In genomic region chr14:55129428-55130193, GRCh38 we compare ENCODE assay signal across 8 cellular contexts. TPM values are rescaled to one million over a fixed set of nuclear protein-coding genes. Genes with fewer than 3 reads are reported as not detected.
DNase-seq lines count a peak whose midpoint lies in the region; ATAC-seq and TF ChIP-seq lines count a peak whose summit lies in the region.

No MANE protein-coding gene starts in this region.

- DNase-seq in HuH-7 (ENCODE audit: low spot score) = peak; percentile 57
- DNase-seq in activated CD4-positive, alpha-beta T cell treated with anti-CD3 and anti-CD28 coated beads, Interleukin-2, amount 50 U/mL, for 24 hours (ENCODE audit: low read depth in 1 of 2, low spot score in 1 of 2) = peak; percentile 20 to 32
- peak; percentile 60 for DNase-seq in mesendoderm
- DNase-seq in stimulated activated CD8-positive, alpha-beta memory T cell treated with anti-CD3 and anti-CD28 coated beads, Interleukin-7, amount 100 ng/mL, for 1 hour (ENCODE audit: low read depth in 2 of 2) = peak; percentile 23 to 25
- DNase-seq in MV-4-11 (lab: John Stamatoyannopoulos, UW) = no peak

- no peak overlapping the region for H2BK5ac ChIP-seq in mesendoderm (ENCODE audit: low read length)

- H2AK5ac ChIP-seq in mesendoderm (ENCODE audit: low read length) = no peak overlapping the region

- H3K4me2 ChIP-seq in DOHH2 (ENCODE audit: low read length) (peak overlapping the region; percentile 57), mesendoderm (ENCODE audit: low read length) (peak overlapping the region; percentile 84)

- peak overlapping the region; percentile 45; the same call in 1 of the 2 replicates for H3K4me3 ChIP-seq in DOHH2 (ENCODE audit: low read length)
- H3K4me3 ChIP-seq in ectodermal cell (ENCODE audit: insufficient read depth, low read depth, low read length) = peak overlapping the region; percentile 44
- H3K4me3 ChIP-seq in mesendoderm (ENCODE audit: low read length) = peak overlapping the region; percentile 43

- H3K56ac ChIP-seq in mesendoderm (ENCODE audit: low read length) = peak overlapping the region; percentile 86

- peak; percentile 62 for ATAC-seq in GM21528 (IDR thresholded peaks at IDR 0.05; ENCODE audit: low FRiP score, unreplicated experiment)

- no peak overlapping the region for H3K4ac ChIP-seq in mesendoderm (ENCODE audit: low read depth, low read length)

- H4K8ac ChIP-seq in mesendoderm (ENCODE audit: low read depth, low read length) = no peak overlapping the region

- no peaks in the 10 kb centered on the region for H3K36me3 ChIP-seq in DOHH2 (ENCODE audit: control insufficient read depth, low read length)
- no peaks in the 10 kb centered on the region for H3K36me3 ChIP-seq in ectodermal cell (ENCODE audit: control insufficient read depth, insufficient read depth, low read length)
- no peaks in the 10 kb centered on the region for H3K36me3 ChIP-seq in mesendoderm (ENCODE audit: control insufficient read depth, insufficient read depth, low read length)

- H2BK15ac ChIP-seq in mesendoderm (replicated peaks; ENCODE audit: low read depth) = no peak overlapping the region

- 2% methylated on average over 53 of the region's 53 CpGs for WGBS in ectodermal cell, 2 experiments
- WGBS in mesendoderm (ENCODE audit: extremely low coverage, insufficient coverage, low lambda C conversion rate) = no CpG with 5 or more reads among the region's 53 CpGs

- no peaks in the 10 kb centered on the region for H4K20me1 ChIP-seq in DOHH2 (ENCODE audit: control insufficient read depth, insufficient read depth, low read depth, low read length)

- no peaks in the 10 kb centered on the region for H3K79me1 ChIP-seq in mesendoderm (ENCODE audit: low read length)

- no peak overlapping the region for H4K5ac ChIP-seq in mesendoderm (ENCODE audit: low read length)

- no peaks in the 10 kb centered on the region for H3K79me2 ChIP-seq in DOHH2 (ENCODE audit: control insufficient read depth, low read length)
- no peaks in the 10 kb centered on the region for H3K79me2 ChIP-seq in mesendoderm (ENCODE audit: control insufficient read depth, insufficient read depth, low read length)

- H3K9me3 ChIP-seq in DOHH2 (ENCODE audit: control insufficient read depth, insufficient read depth, low read length) (no peaks in the 10 kb centered on the region), ectodermal cell (ENCODE audit: control insufficient read depth, low read length) (no peaks in the 10 kb centered on the region)

- no peak overlapping the region for H2BK120ac ChIP-seq in mesendoderm (ENCODE audit: low read depth, low read length)

- peaks cover 8% of the 10 kb centered on the region for H3K4me1 ChIP-seq in DOHH2 (ENCODE audit: control insufficient read depth, low read length)
- peaks cover 6% of the 10 kb centered on the region for H3K4me1 ChIP-seq in ectodermal cell (ENCODE audit: control insufficient read depth, insufficient read depth, low read length)
- no peaks in the 10 kb centered on the region for H3K4me1 ChIP-seq in mesendoderm (ENCODE audit: control insufficient read depth, low read depth, low read length)

- no peak overlapping the region for H3K18ac ChIP-seq in mesendoderm (ENCODE audit: low read length)

- H3K27ac ChIP-seq in DOHH2 (ENCODE audit: low read depth, low read length) (no peak overlapping the region), ectodermal cell (ENCODE audit: insufficient read depth, low read depth, low read length, poor library complexity, severe bottlenecking) (no peak overlapping the region), mesendoderm (ENCODE audit: low read depth, low read length) (no peak overlapping the region)

- H3K27me3 ChIP-seq in DOHH2 (ENCODE audit: control insufficient read depth, low read length) (peaks cover 58% of the 10 kb centered on the region), ectodermal cell (ENCODE audit: control insufficient read depth, insufficient read depth, low read length, poor library complexity, severe bottlenecking) (peaks cover 63% of the 10 kb centered on the region), mesendoderm (ENCODE audit: insufficient read depth, low read length, poor library complexity) (no peaks in the 10 kb centered on the region)

- no peaks in the 10 kb centered on the region for H3F3A ChIP-seq in DOHH2 (ENCODE audit: control insufficient read depth, insufficient read depth)

- no peak for TF ChIP-seq CTCF in DOHH2 (IDR thresholded peaks at IDR 0.05; ENCODE audit: low read depth, low read length, poor library complexity, severe bottlenecking)

- no peaks in the 10 kb centered on the region for H3K9me2 ChIP-seq in DOHH2 (replicated peaks; ENCODE audit: control insufficient read depth, low read length)

- H3K9ac ChIP-seq in mesendoderm (ENCODE audit: low read length) = peak overlapping the region; percentile 70

- H3K23ac ChIP-seq in mesendoderm (ENCODE audit: low read length) = no peak overlapping the region

RNA-seq across cellular contexts. Expression of gene LGALS3, which starts 0.6 kb away (rescaled TPM):
- 1.2 TPM for polyA plus RNA-seq in ectodermal cell (2013, experiment 1 of 4)
- 1.4 TPM for polyA plus RNA-seq in ectodermal cell (2013, experiment 2 of 4)
- 2.2 TPM for polyA plus RNA-seq in ectodermal cell (2013, experiment 3 of 4)
- 2.8 TPM for polyA plus RNA-seq in ectodermal cell (2013, experiment 4 of 4)
- 9.2 TPM for polyA plus RNA-seq in mesendoderm (2013, experiment 1 of 2)
- 9.7 TPM for polyA plus RNA-seq in mesendoderm (2013, experiment 2 of 2)
